ENCODE assay signal across 12 cellular contexts in the genomic region with DNA sequence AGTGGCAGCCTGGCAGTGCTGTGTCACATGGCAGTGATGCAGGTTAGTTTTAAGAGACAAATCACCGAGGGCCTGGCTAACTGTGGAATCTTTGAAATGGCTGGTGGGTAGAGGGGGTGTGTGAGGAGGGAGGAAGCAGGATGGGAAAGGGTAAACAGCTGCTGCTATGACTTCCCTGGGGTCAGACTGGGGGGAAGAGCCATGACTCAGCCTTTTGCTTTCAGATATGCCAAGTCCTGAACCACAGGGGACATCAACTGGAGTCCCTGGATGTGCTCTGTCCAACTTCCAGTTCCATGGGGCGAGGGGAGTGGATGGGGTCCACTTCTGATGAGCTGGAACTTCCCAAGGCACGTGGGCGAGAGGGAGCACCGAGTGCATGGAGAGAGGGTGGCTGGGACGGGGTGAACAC.
DNase-seq lines count a peak whose midpoint lies in the region; ATAC-seq and TF ChIP-seq lines count a peak whose summit lies in the region.
"Had no signal": no experiment of that assay in that cellular context is flagged by ENCODE, and none has a peak within 500 bp of the region (broad histone marks: within the 10 kb centered on the region; RNA-seq: fewer than 3 reads in every experiment).

No MANE protein-coding gene starts in this region.

- peaks cover 1% of the 10 kb centered on the region for H3K27me3 Mint-ChIP-seq in activated CD8-positive, alpha-beta T cell treated with anti-CD3 and anti-CD28 coated beads for 36 hours

- intact Hi-C loops in activated CD8-positive, alpha-beta T cell treated with anti-CD3 and anti-CD28 coated beads for 36 hours (cut with micrococcal nuclease), result no loop called here
- intact Hi-C loops in left ventricle myocardium inferior (cut with micrococcal nuclease), result no loop called here

- H3K9me3 ChIP-seq in left ventricle myocardium inferior (replicated peaks), result no peaks in the 10 kb centered on the region
- H3K9me3 ChIP-seq: suprapubic skin had no signal

- peak overlapping the region; percentile 79 for H3K27ac ChIP-seq in left ventricle myocardium inferior (replicated peaks)
- H3K27ac ChIP-seq: suprapubic skin had no signal

- H3K36me3 ChIP-seq in left ventricle myocardium inferior, result no peaks in the 10 kb centered on the region
- H3K36me3 ChIP-seq: suprapubic skin had no signal

- peaks cover 30% of the 10 kb centered on the region for H3K4me1 Mint-ChIP-seq in activated CD8-positive, alpha-beta T cell treated with anti-CD3 and anti-CD28 coated beads for 36 hours (ENCODE audit: low read depth)

- no peak for TF ChIP-seq CTCF in activated CD8-positive, alpha-beta T cell treated with anti-CD3 and anti-CD28 coated beads for 36 hours (IDR thresholded peaks at IDR 0.05)
- no peak for TF ChIP-seq CTCF in left ventricle myocardium inferior (IDR thresholded peaks at IDR 0.05; ENCODE audit: borderline replicate concordance)

- no peaks in the 10 kb centered on the region for H3K27me3 ChIP-seq in left ventricle myocardium inferior (ENCODE audit: low read depth)

- H3K4me3 Mint-ChIP-seq in activated CD8-positive, alpha-beta T cell treated with anti-CD3 and anti-CD28 coated beads for 36 hours, result no peak overlapping the region

- H3K4me1 ChIP-seq in left ventricle myocardium inferior, result peaks cover 57% of the 10 kb centered on the region

- no peak overlapping the region for H3K4me3 ChIP-seq in left ventricle myocardium inferior
- H3K4me3 ChIP-seq: lung, suprapubic skin had no signal

- H3K36me3 Mint-ChIP-seq in activated naive CD4-positive, alpha-beta T cell treated with anti-CD3 and anti-CD28 coated beads, Interleukin-2, amount 50 U/mL, for 72 hours, result no peaks in the 10 kb centered on the region
- no peaks in the 10 kb centered on the region for H3K36me3 Mint-ChIP-seq in activated CD8-positive, alpha-beta T cell treated with anti-CD3 and anti-CD28 coated beads for 36 hours (ENCODE audit: low read depth)

- no peak for DNase-seq in activated naive CD4-positive, alpha-beta T cell treated with anti-CD3 and anti-CD28 coated beads, Interleukin-2, amount 50 U/mL, for 72 hours (ENCODE audit: low spot score in 2 of 2)
- DNase-seq in activated naive CD4-positive, alpha-beta T cell treated with Interleukin-2 at 50 U/mL for 16 hours, result no peak
- DNase-seq in activated CD8-positive, alpha-beta T cell treated with anti-CD3 and anti-CD28 coated beads for 36 hours, result peak; percentile 22
- DNase-seq in left ventricle myocardium inferior (no peak), stromal cell of bone marrow (ENCODE audit: low read depth) (peak; percentile 55), NCI-H2029 (lab: John Stamatoyannopoulos, UW) (no peak), RPMI8226 (no peak), NCI-H345 treated with DMSO at 0.1 percent for 48 hours (lab: John Stamatoyannopoulos, UW; ENCODE audit: unreplicated experiment) (no peak)
- DNase-seq: stimulated activated CD4-positive, alpha-beta T cell treated with anti-CD3 and anti-CD28 coated beads, Interleukin-15, amount 100 ng/mL, for 24 hours had no signal

- CTCF ChIA-PET in activated CD8-positive, alpha-beta T cell treated with anti-CD3 and anti-CD28 coated beads for 36 hours (lab: Charles Lee), result interaction anchor here (0.9 to 1.9 kb wide), 5 partner anchors 11 to 169 kb away, joined by 3 to 7 read pairs (median 4); no protein-coding TSS in a partner anchor

- H3K27ac Mint-ChIP-seq in activated naive CD4-positive, alpha-beta T cell treated with anti-CD3 and anti-CD28 coated beads, Interleukin-2, amount 50 U/mL, for 72 hours, result peak overlapping the region; percentile 53 to 57
- no peak overlapping the region for H3K27ac Mint-ChIP-seq in activated CD8-positive, alpha-beta T cell treated with anti-CD3 and anti-CD28 coated beads for 36 hours

- POLR2A ChIA-PET in activated CD8-positive, alpha-beta T cell treated with anti-CD3 and anti-CD28 coated beads for 36 hours (lab: Charles Lee), result interaction anchor here (1.0 to 1.2 kb wide), 2 partner anchors 22 to 132 kb away, joined by 3 read pairs; no protein-coding TSS in a partner anchor

- peak; percentile 30 to 66 for ATAC-seq in activated naive CD4-positive, alpha-beta T cell treated with anti-CD3 and anti-CD28 coated beads, Interleukin-2, amount 50 U/mL, for 72 hours
- ATAC-seq in activated CD8-positive, alpha-beta T cell treated with anti-CD3 and anti-CD28 coated beads for 36 hours, result peak; percentile 36
- ATAC-seq: esophagus mucosa had no signal

- H3K9me3 Mint-ChIP-seq in activated naive CD4-positive, alpha-beta T cell treated with anti-CD3 and anti-CD28 coated beads, Interleukin-2, amount 50 U/mL, for 72 hours, result no peaks in the 10 kb centered on the region
- H3K9me3 Mint-ChIP-seq in activated CD8-positive, alpha-beta T cell treated with anti-CD3 and anti-CD28 coated beads for 36 hours, result no peaks in the 10 kb centered on the region

Comparison
In these comparisons a context has a peak if more than half of its experiments do, and no peak if none do; other contexts are left out.
1. DNase-seq: peak in activated CD8-positive, alpha-beta T cell treated with anti-CD3 and anti-CD28 coated beads for 36 hours (single experiment) and stromal cell of bone marrow (single experiment); none in activated naive CD4-positive, alpha-beta T cell treated with anti-CD3 and anti-CD28 coated beads, Interleukin-2, amount 50 U/mL, for 72 hours (0 of 2), activated naive CD4-positive, alpha-beta T cell treated with Interleukin-2 at 50 U/mL for 16 hours (single experiment), left ventricle myocardium inferior (single experiment), NCI-H2029 (single experiment), RPMI8226 (single experiment) and NCI-H345 treated with DMSO at 0.1 percent for 48 hours (single experiment).